25 cellular contexts compared by ENCODE assay signal in genomic region chr2:61187069-61187468, GRCh38. TPM values are rescaled to one million over a fixed set of nuclear protein-coding genes. Genes with fewer than 3 reads are reported as not detected.
A peak's percentile ranks its signal among the peaks of the same experiment; 100 is the strongest.
DNase-seq lines count a peak whose midpoint lies in the region; ATAC-seq, FAIRE-seq and TF ChIP-seq lines count a peak whose summit lies in the region.
"Had no signal": no experiment of that assay in that cellular context is flagged by ENCODE, and none has a peak within 500 bp of the region (broad histone marks: within the 10 kb centered on the region; RNA-seq: fewer than 3 reads in every experiment).

No MANE protein-coding gene starts in this region.

- CTCF ChIA-PET in HepG2 (lab: Yijun Ruan, JAX; ENCODE audit: low intra/inter-chr PET ratio, low total read pairs) = no interaction called here

- TF ChIP-seq EP300 in HepG2 (IDR thresholded peaks at IDR 0.05; ENCODE audit: low read depth in 2 of 2, low read length in 2 of 2) (no peak), HepG2 (CRISPR knock-in tag; IDR thresholded peaks at IDR 0.05; ENCODE audit: borderline replicate concordance) (no peak)

- TF ChIP-seq RAD21 in HepG2 (CRISPR knock-in tag; IDR thresholded peaks at IDR 0.05) = no peak

- H3K36me3 ChIP-seq in HepG2 (replicated peaks in 1 of 2; ENCODE audit: control insufficient read depth in 1 of 2, insufficient read depth in 2 of 2, low read length in 2 of 2) (peaks cover 40 to 89% of the 10 kb centered on the region in 2 experiments), right lobe of liver (peaks cover 0 to 84% (median 47%) of the 10 kb centered on the region in 4 donors), endodermal cell (ENCODE audit: control insufficient read depth, insufficient read depth, low read length) (peaks cover 96% of the 10 kb centered on the region), thymus (ENCODE audit: control insufficient read depth, insufficient read depth) (peaks cover 69% of the 10 kb centered on the region)

- H3K79me2 ChIP-seq in HepG2 (ENCODE audit: insufficient read depth, low read length) = peaks cover 17% of the 10 kb centered on the region

- H3K27ac Mint-ChIP-seq in activated CD4-positive, alpha-beta T cell treated with anti-CD3 and anti-CD28 coated beads, Interleukin-2, amount 10 ng/mL, durations not matched to agents 24 days and 14 days = peak overlapping the region; percentile 68
- peak overlapping the region; percentile 54 for H3K27ac Mint-ChIP-seq in endodermal cell

- ATAC-seq in HepG2 = no peak
- ATAC-seq in right lobe of liver = no peak
- no peak for ATAC-seq in activated CD4-positive, CD25-positive, alpha-beta regulatory T cell treated with anti-CD3 and anti-CD28 coated beads, Interleukin-2, amount 50 U/mL, for 24 hours
- no peak for ATAC-seq in GM19467 (IDR thresholded peaks at IDR 0.05; ENCODE audit: unreplicated experiment)
- ATAC-seq: HCT116 had no signal

- POLR2A ChIA-PET in HepG2 (lab: Yijun Ruan, JAX) = no interaction called here

- no peak for DNase-seq in activated CD4-positive, alpha-beta T cell treated with anti-CD3 and anti-CD28 coated beads, Interleukin-2, amount 10 ng/mL, durations not matched to agents 24 days and 14 days
- DNase-seq in activated CD4-positive, alpha-beta T cell treated with anti-CD3 and anti-CD28 coated beads for 48 hours = no peak
- DNase-seq in HepG2 (ENCODE audit: low spot score) (no peak), right lobe of liver (no peak), endodermal cell (no peak)
- DNase-seq: AML-193, IMR-90, NCI-H1092 treated with DMSO at 0.1 percent for 48 hours, NCI-H146, NCI-H2029, NCI-H226, NCI-H510A treated with DMSO at 0.1 percent for 48 hours, NCI-H748 treated with DMSO at 0.1 percent for 48 hours had no signal

- H3K9me3 ChIP-seq in HepG2 (ENCODE audit: low read length) (no peaks in the 10 kb centered on the region), right lobe of liver (no peaks in the 10 kb centered on the region), endodermal cell (ENCODE audit: control insufficient read depth, low read length) (no peaks in the 10 kb centered on the region), thymus (ENCODE audit: control insufficient read depth) (no peaks in the 10 kb centered on the region)

- H3K4me2 ChIP-seq in HepG2 (ENCODE audit: low read depth, low read length) = no peak overlapping the region
- H3K4me2 ChIP-seq: KMS-11 had no signal

- H3K4me3 ChIP-seq in HepG2 (replicated peaks in 1 of 3; ENCODE audit: insufficient read depth in 1 of 3, low read depth in 2 of 3, low read length in 3 of 3) (no peak overlapping the region), right lobe of liver (no peak overlapping the region), endodermal cell (ENCODE audit: low read length) (no peak overlapping the region), thymus (ENCODE audit: low read length) (no peak overlapping the region)

- H3K27ac ChIP-seq in HepG2 (ENCODE audit: extremely low read length, insufficient read depth, low read length) (no peak overlapping the region), right lobe of liver (no peak overlapping the region), endodermal cell (ENCODE audit: low read depth, low read length) (no peak overlapping the region), thymus (ENCODE audit: low read depth) (peak overlapping the region; percentile 11)
- H3K27ac ChIP-seq: C4-2B, KMS-11, RWPE1 had no signal

- H4K20me1 ChIP-seq in HepG2 (ENCODE audit: insufficient read depth, low read length) = peaks cover 3% of the 10 kb centered on the region; the same call in 1 of the 2 replicates

- H3K9ac ChIP-seq in HepG2 (ENCODE audit: insufficient read depth, low read depth, low read length) = no peak overlapping the region
- no peak overlapping the region for H3K9ac ChIP-seq in endodermal cell (ENCODE audit: extremely low read depth, low read length, poor library complexity, severe bottlenecking)
- H3K9ac ChIP-seq: KMS-11 had no signal

- no peaks in the 10 kb centered on the region for H3K9me3 Mint-ChIP-seq in activated CD4-positive, alpha-beta T cell treated with anti-CD3 and anti-CD28 coated beads, Interleukin-2, amount 10 ng/mL, durations not matched to agents 24 days and 14 days
- no peaks in the 10 kb centered on the region for H3K9me3 Mint-ChIP-seq in endodermal cell

- in situ Hi-C loops in HepG2 (cut with HindIII; ENCODE audit: extremely low pct_ligation_motif_present, low pct_unique_long_range_greater_than_20kb) = no loop called here

- no TSS peak for BruUV-seq in HepG2 (replicated peaks; lab: Mats Ljungman, UMichigan)

- no peaks in the 10 kb centered on the region for H3K27me3 Mint-ChIP-seq in activated CD4-positive, alpha-beta T cell treated with anti-CD3 and anti-CD28 coated beads, Interleukin-2, amount 10 ng/mL, durations not matched to agents 24 days and 14 days
- H3K27me3 Mint-ChIP-seq in endodermal cell (ENCODE audit: insufficient read depth) = no peaks in the 10 kb centered on the region

- H2AFZ ChIP-seq in HepG2 (ENCODE audit: low read length) = no peak overlapping the region

- WGBS in HepG2 (ENCODE audit: low lambda C conversion rate) = 89% methylated on average over 4 of the region's 4 CpGs
- 76% methylated on average over 4 of the region's 4 CpGs for WGBS in right lobe of liver (ENCODE audit: insufficient coverage, low coverage, low lambda C conversion rate, missing lambda C conversion rate)
- 96% methylated on average over 4 of the region's 4 CpGs; no CpG with 5 or more reads in 1 of the 2 experiments for WGBS in endodermal cell (ENCODE audit: insufficient coverage in 1 of 2, insufficient read length in 1 of 2), 2 experiments
- 97% methylated on average over 4 of the region's 4 CpGs for WGBS in thymus

- H3K4me1 ChIP-seq in HepG2 (ENCODE audit: insufficient read depth, low read length) (peaks cover 18% of the 10 kb centered on the region), right lobe of liver (no peaks in the 10 kb centered on the region), endodermal cell (ENCODE audit: control insufficient read depth, insufficient read depth, low read length) (no peaks in the 10 kb centered on the region), thymus (ENCODE audit: control insufficient read depth, insufficient read depth, low read length) (no peaks in the 10 kb centered on the region)

- H3K27me3 ChIP-seq in HepG2 (ENCODE audit: control insufficient read depth in 1 of 2, insufficient read depth in 2 of 2, low read length in 2 of 2) (no peaks in the 10 kb centered on the region), right lobe of liver (no peaks in the 10 kb centered on the region), endodermal cell (ENCODE audit: control insufficient read depth, insufficient read depth, low read length, poor library complexity, severe bottlenecking) (no peaks in the 10 kb centered on the region), thymus (ENCODE audit: control insufficient read depth, insufficient read depth) (no peaks in the 10 kb centered on the region)

- no peak overlapping the region for H3K4me3 Mint-ChIP-seq in activated CD4-positive, alpha-beta T cell treated with anti-CD3 and anti-CD28 coated beads, Interleukin-2, amount 10 ng/mL, durations not matched to agents 24 days and 14 days
- H3K4me3 Mint-ChIP-seq in endodermal cell = no peak overlapping the region

- intact Hi-C loops in activated CD4-positive, alpha-beta T cell treated with anti-CD3 and anti-CD28 coated beads, Interleukin-2, amount 10 ng/mL, durations not matched to agents 24 days and 14 days (cut with micrococcal nuclease) = no loop called here
- intact Hi-C loops in HepG2 (cut with micrococcal nuclease; ENCODE audit: unreplicated experiment) = no loop called here
- intact Hi-C loops in right lobe of liver (cut with DNase I) = no loop called here

- H3K36me3 Mint-ChIP-seq in activated CD4-positive, alpha-beta T cell treated with anti-CD3 and anti-CD28 coated beads, Interleukin-2, amount 10 ng/mL, durations not matched to agents 24 days and 14 days (ENCODE audit: low read depth) = peaks cover 87% of the 10 kb centered on the region
- peaks cover 86% of the 10 kb centered on the region for H3K36me3 Mint-ChIP-seq in endodermal cell (ENCODE audit: low read depth)

- H3K4me1 Mint-ChIP-seq in activated CD4-positive, alpha-beta T cell treated with anti-CD3 and anti-CD28 coated beads, Interleukin-2, amount 10 ng/mL, durations not matched to agents 24 days and 14 days = peaks cover 26% of the 10 kb centered on the region
- no peaks in the 10 kb centered on the region for H3K4me1 Mint-ChIP-seq in endodermal cell

- FAIRE-seq in HepG2 (lab: Jason Lieb, UNC) = no peak
- FAIRE-seq: G401.6, GM12892, GM18507, H1, HTR-8/SVneo had no signal

- TF ChIP-seq CTCF in HepG2 (CRISPR knock-in tag; IDR thresholded peaks at IDR 0.05) (no peak), right lobe of liver (IDR thresholded peaks at IDR 0.05) (no peak), endodermal cell (conservative IDR thresholded peaks at IDR 0.05) (no peak)

- no peak for TF ChIP-seq POLR2A in HepG2 (IDR thresholded peaks at IDR 0.05; ENCODE audit: insufficient read depth in 1 of 2, low read depth in 2 of 2, low read length in 2 of 2)
- no peak for TF ChIP-seq POLR2A in right lobe of liver (IDR thresholded peaks at IDR 0.05)

RNA-seq across cellular contexts. Expression of gene C2orf74, which starts 25.1 kb away (rescaled TPM):
- total RNA-seq in activated CD4-positive, alpha-beta T cell treated with anti-CD3 and anti-CD28 coated beads, Interleukin-2, amount 10 ng/mL, durations not matched to agents 24 days and 14 days = 5.7 and 8.7 TPM in 2 replicates
- total RNA-seq in HepG2 (2016; rRNA removed; fragmentation: Illumina TruSeq; extraction: Trizol) (13.8 and 21.6 TPM in 2 replicates), right lobe of liver (10 to 100 TPM; 10.2 to 12.0 (median 10.6) TPM), endodermal cell (10 to 100 TPM; 10.2 to 15.7 TPM)
- 16.7 and 17.0 TPM in 2 replicates for total RNA-seq in HepG2 (2016; cell fraction: cytosol; rRNA removed; fragmentation: Illumina TruSeq; extraction: Trizol; ENCODE audit: low read depth)
- total RNA-seq in HepG2 (2016; cell fraction: insoluble cytoplasmic fraction; rRNA removed; fragmentation: Illumina TruSeq; extraction: Trizol) = 14.9 and 18.7 TPM in 2 replicates
- total RNA-seq in HepG2 (2016; cell fraction: membrane; rRNA removed; fragmentation: Illumina TruSeq; extraction: Trizol) = 14.2 and 19.0 TPM in 2 replicates
- 7.0 and 8.1 TPM in 2 replicates for total RNA-seq in HepG2 (2016; cell fraction: nucleus; rRNA removed; fragmentation: Illumina TruSeq; extraction: Trizol)
- polyA plus RNA-seq in HepG2 (2011; rRNA removed) (10.6 and 11.9 TPM in 2 replicates), thymus (51.6 TPM)
- 11.8 and 13.6 TPM in 2 replicates for polyA plus RNA-seq in HepG2 (2011; cell fraction: cytosol; rRNA removed)
- polyA plus RNA-seq in HepG2 (2011; cell fraction: nucleus; rRNA removed) = 4.7 and 6.8 TPM in 2 replicates
- polyA plus RNA-seq in HepG2 (2012) = 15.7 and 26.1 TPM in 2 replicates
- polyA plus RNA-seq in HepG2 (2016; cell fraction: cytosol; fragmentation: Illumina TruSeq; extraction: Trizol; ENCODE audit: low read depth) = 8.9 TPM in 2 replicates
- 26.0 and 27.5 TPM in 2 replicates for polyA plus RNA-seq in HepG2 (2016; cell fraction: insoluble cytoplasmic fraction; fragmentation: Illumina TruSeq; extraction: Trizol; ENCODE audit: low read depth)
- polyA plus RNA-seq in HepG2 (2016; cell fraction: membrane; fragmentation: Illumina TruSeq; extraction: Trizol; ENCODE audit: low read depth) = 15.9 and 17.5 TPM in 2 replicates
- polyA plus RNA-seq in HepG2 (2016; cell fraction: nucleus; fragmentation: Illumina TruSeq; extraction: Trizol; ENCODE audit: insufficient read depth, low read depth) = 16.4 and 18.0 TPM in 2 replicates
- 0.42 and 1.5 TPM in 2 replicates for polyA minus RNA-seq in HepG2 (2011; rRNA and poly(A)+ RNA removed; ENCODE audit: low replicate concordance)
- polyA minus RNA-seq in HepG2 (2011; cell fraction: cytosol; rRNA and poly(A)+ RNA removed) = 5.3 TPM in 1 of 2 replicates, not detected in the other
- 4.5 and 8.8 TPM in 2 replicates for polyA minus RNA-seq in HepG2 (2011; cell fraction: nucleus; rRNA and poly(A)+ RNA removed)
- polyA plus RNA-seq in endodermal cell (2013, experiment 1 of 2) = 17.5 TPM
- polyA plus RNA-seq in endodermal cell (2013, experiment 2 of 2) = 20.6 TPM
